Comparison of ENCODE assay signal across 8 cellular contexts in genomic region chr10:23439920-23440875, GRCh38. TPM values are rescaled to one million over a fixed set of nuclear protein-coding genes. Genes with fewer than 3 reads are reported as not detected.
A peak's percentile ranks its signal among the peaks of the same experiment; 100 is the strongest.
DNase-seq lines count a peak whose midpoint lies in the region; ATAC-seq, FAIRE-seq and TF ChIP-seq lines count a peak whose summit lies in the region.

No MANE protein-coding gene starts in this region.

- H3K36me3 Mint-ChIP-seq in activated naive CD8-positive, alpha-beta T cell, result no peaks in the 10 kb centered on the region

- peak overlapping the region; percentile 62 to 98 (median 88) for H3K4me3 ChIP-seq in heart right ventricle

- H3K9me3 ChIP-seq in heart right ventricle, result no peaks in the 10 kb centered on the region

- H3K36me3 ChIP-seq in heart right ventricle, result peaks cover 0 to 25% (median 6%) of the 10 kb centered on the region in 9 donors

- H3K27me3 Mint-ChIP-seq in activated naive CD8-positive, alpha-beta T cell, result no peaks in the 10 kb centered on the region

- intact Hi-C loops in heart right ventricle (cut with DNase I), result loop anchor here in 8 of 10 donors (2.0 to 10.0 kb wide), 9 partner anchors 38 to 1695 kb away; partner anchors contain the start of gene C10orf67 (in 4 of the 8)
- intact Hi-C loops in posterior cingulate gyrus (cut with DNase I), result loop anchor here (2.0 kb wide), 1 partner anchor 95 kb away; the partner anchor contains the start of gene C10orf67

- peak overlapping the region; percentile 93 for H3K4me3 Mint-ChIP-seq in activated naive CD8-positive, alpha-beta T cell

- H3K9me3 Mint-ChIP-seq in activated naive CD8-positive, alpha-beta T cell (ENCODE audit: low read depth), result no peaks in the 10 kb centered on the region

- H3K4me1 Mint-ChIP-seq in activated naive CD8-positive, alpha-beta T cell (ENCODE audit: low read depth), result peaks cover 40% of the 10 kb centered on the region

- TF ChIP-seq CTCF in heart right ventricle (IDR thresholded peaks at IDR 0.05), result no peak

- DNase-seq in RCC 7860 (ENCODE audit: low spot score) (peak; percentile 49), heart right ventricle (peak; percentile 18 to 50), posterior cingulate gyrus (peak in 7 of 10 donors; percentile 11 to 84 (median 36)), NCI-H2107 (lab: John Stamatoyannopoulos, UW) (no peak), NCI-H526 treated with DMSO at 0.1 percent for 48 hours (lab: John Stamatoyannopoulos, UW) (no peak)

- WGBS in heart right ventricle, 2 donors, result 1% methylated on average over 79 of the region's 79 CpGs

- H3K27ac ChIP-seq in heart right ventricle, result peak overlapping the region; percentile 91 to 100 (median 98)

- H3K27ac Mint-ChIP-seq in activated naive CD8-positive, alpha-beta T cell, result peak overlapping the region; percentile 90

- ATAC-seq in GM18520 (IDR thresholded peaks at IDR 0.05; ENCODE audit: unreplicated experiment), result peak; percentile 7
- ATAC-seq in HG02840 (IDR thresholded peaks at IDR 0.05; ENCODE audit: low FRiP score, unreplicated experiment), result peak; percentile 14
- peak in 3 of 8 donors; percentile 2 to 12 (median 4) for ATAC-seq in heart right ventricle

- peaks cover 0 to 54% (median 43%) of the 10 kb centered on the region in 9 donors for H3K4me1 ChIP-seq in heart right ventricle

- no peak for FAIRE-seq in RCC 7860 (lab: Jason Lieb, UNC)

- H3K27me3 ChIP-seq in heart right ventricle, result no peaks in the 10 kb centered on the region

RNA-seq across cellular contexts. Expression of gene OTUD1, which starts 1.3 kb away (rescaled TPM):
- total RNA-seq in heart right ventricle, result 100 to 1,000 TPM in 1 of 10 donors, 10 to 100 TPM in 9; 11.4 to 617 (median 40.9) TPM
- polyA plus RNA-seq in heart right ventricle, result 10 to 100 TPM; 16.6 to 23.9 TPM

Comparison
In these comparisons a context has a peak if more than half of its experiments do, and no peak if none do; other contexts are left out.
1. DNase-seq: peak in RCC 7860 (single experiment), heart right ventricle (2 of 2) and posterior cingulate gyrus (7 of 10); none in NCI-H2107 (single experiment) and NCI-H526 treated with DMSO at 0.1 percent for 48 hours (single experiment).